In the genomic region with DNA sequence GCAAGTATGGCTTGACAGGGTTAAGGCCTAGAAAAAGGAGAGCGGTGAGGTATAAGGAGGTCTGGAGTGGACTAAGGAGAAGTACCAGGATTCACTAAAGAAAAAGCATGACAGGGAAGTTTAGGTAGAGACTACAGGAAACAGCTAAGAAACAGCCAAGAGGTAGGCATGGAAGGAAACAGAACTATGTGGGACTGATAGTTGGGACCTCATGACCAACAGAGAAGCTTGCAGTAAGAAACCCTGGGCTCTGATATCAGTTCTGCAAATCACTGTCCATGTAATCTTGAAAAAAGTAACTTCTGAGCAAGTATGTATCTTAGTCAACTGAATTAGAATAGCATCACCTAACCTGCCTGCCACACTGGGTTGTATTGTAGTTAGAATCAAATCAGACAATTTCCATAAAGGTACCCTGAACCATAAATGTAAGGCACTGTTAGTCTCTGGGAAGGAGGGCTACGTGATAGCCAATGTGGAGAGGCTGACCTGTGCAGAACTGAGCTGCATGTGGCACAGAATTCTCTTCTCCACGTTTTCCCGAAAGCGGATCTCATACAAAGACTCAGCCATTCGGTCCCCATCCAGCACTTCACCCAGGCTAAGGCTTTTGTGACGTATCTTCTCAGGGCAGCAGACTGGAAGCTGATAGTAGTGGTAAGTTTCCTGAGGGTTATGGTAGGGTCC, we compare ENCODE assay signal across 1 cellular context.
TF ChIP-seq lines count a peak whose summit lies in the region.

No MANE protein-coding gene starts in this region.

TF ChIP-seq in IMR-90, 13 proteins besides CTCF, POLR2A, EP300 and RAD21:
- TF ChIP-seq USF2 (IDR thresholded peaks at IDR 0.05; ENCODE audit: low read depth, low read length) (no peak), RCOR1 (IDR thresholded peaks at IDR 0.05; ENCODE audit: insufficient replicate concordance, low read length) (no peak), MAFK (IDR thresholded peaks at IDR 0.05; ENCODE audit: low read depth, low read length) (no peak), CEBPB (IDR thresholded peaks at IDR 0.05; ENCODE audit: low read depth, low read length) (no peak), FOS (IDR thresholded peaks at IDR 0.05; ENCODE audit: low read depth, low read length) (no peak), NFE2L2 (IDR thresholded peaks at IDR 0.05; ENCODE audit: low read depth, low read length) (no peak), CHD1 (IDR thresholded peaks at IDR 0.05; ENCODE audit: low read depth, low read length) (no peak), MAZ (IDR thresholded peaks at IDR 0.05; ENCODE audit: borderline replicate concordance, low read depth, low read length) (no peak), BHLHE40 (IDR thresholded peaks at IDR 0.05; ENCODE audit: low read depth, low read length) (no peak), SMC3 (IDR thresholded peaks at IDR 0.05; ENCODE audit: low read depth, low read length) (no peak), MXI1 (IDR thresholded peaks at IDR 0.05; ENCODE audit: borderline replicate concordance, low read depth, low read length) (no peak), RFX5 (IDR thresholded peaks at IDR 0.05; ENCODE audit: low read depth, low read length) (no peak)
- TF ChIP-seq, protein P1, sequence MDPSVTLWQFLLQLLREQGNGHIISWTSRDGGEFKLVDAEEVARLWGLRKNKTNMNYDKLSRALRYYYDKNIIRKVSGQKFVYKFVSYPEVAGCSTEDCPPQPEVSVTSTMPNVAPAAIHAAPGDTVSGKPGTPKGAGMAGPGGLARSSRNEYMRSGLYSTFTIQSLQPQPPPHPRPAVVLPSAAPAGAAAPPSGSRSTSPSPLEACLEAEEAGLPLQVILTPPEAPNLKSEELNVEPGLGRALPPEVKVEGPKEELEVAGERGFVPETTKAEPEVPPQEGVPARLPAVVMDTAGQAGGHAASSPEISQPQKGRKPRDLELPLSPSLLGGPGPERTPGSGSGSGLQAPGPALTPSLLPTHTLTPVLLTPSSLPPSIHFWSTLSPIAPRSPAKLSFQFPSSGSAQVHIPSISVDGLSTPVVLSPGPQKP (IDR thresholded peaks at IDR 0.05; ENCODE audit: borderline replicate concordance, low read depth, low read length), result no peak
